In genomic region chr19:8663920-8664670, GRCh38 we compare ENCODE assay signal across 10 cellular contexts. TPM values are rescaled to one million over a fixed set of nuclear protein-coding genes. Genes with fewer than 3 reads are reported as not detected.
DNase-seq lines count a peak whose midpoint lies in the region; ATAC-seq lines count a peak whose summit lies in the region.
"Had no signal": no experiment of that assay in that cellular context is flagged by ENCODE, and none has a peak within 500 bp of the region (broad histone marks: within the 10 kb centered on the region; RNA-seq: fewer than 3 reads in every experiment).

No MANE protein-coding gene starts in this region.

- H3K36me3 Mint-ChIP-seq in IgD-negative memory B cell = no peaks in the 10 kb centered on the region
- no peaks in the 10 kb centered on the region for H3K36me3 Mint-ChIP-seq in activated CD4-positive, alpha-beta memory T cell treated with anti-CD3 and anti-CD28 coated beads for 36 hours
- H3K36me3 Mint-ChIP-seq in dendritic cell treated with granulocyte-macrophage colony-stimulating factor and Interleukin-4, amounts not matched to agents 40 ng/mL and 50 ng/mL, for 4 days (ENCODE audit: low read depth) = no peaks in the 10 kb centered on the region

- H3K27ac Mint-ChIP-seq in IgD-negative memory B cell = peak overlapping the region in 2 of 3 donors; percentile 10 to 78
- H3K27ac Mint-ChIP-seq in activated CD4-positive, alpha-beta memory T cell treated with anti-CD3 and anti-CD28 coated beads for 36 hours = peak overlapping the region; percentile 38
- H3K27ac Mint-ChIP-seq in dendritic cell treated with granulocyte-macrophage colony-stimulating factor and Interleukin-4, amounts not matched to agents 40 ng/mL and 50 ng/mL, for 4 days = peak overlapping the region; percentile 55

- CTCF ChIA-PET in activated CD4-positive, alpha-beta memory T cell treated with anti-CD3 and anti-CD28 coated beads for 36 hours (lab: Charles Lee) = interaction anchor here (1.2 to 1.4 kb wide), 2 partner anchors 9 to 30 kb away, joined by 3 to 4 read pairs; no protein-coding TSS in a partner anchor

- POLR2A ChIA-PET in activated CD4-positive, alpha-beta memory T cell treated with anti-CD3 and anti-CD28 coated beads for 36 hours (lab: Charles Lee) = no interaction called here

- peak; percentile 69 for DNase-seq in activated CD4-positive, alpha-beta memory T cell treated with anti-CD3 and anti-CD28 coated beads for 36 hours
- peak; percentile 66 for DNase-seq in stimulated activated CD8-positive, alpha-beta memory T cell treated with anti-CD3 and anti-CD28 coated beads, Interleukin-4, amount 100 ng/mL, for 48 hours
- DNase-seq in glomerular visceral epithelial cell (ENCODE audit: extremely low spot score) = no peak
- DNase-seq: occipital lobe had no signal

- ATAC-seq in GM18873 (IDR thresholded peaks at IDR 0.05; ENCODE audit: low FRiP score, unreplicated experiment) = no peak
- ATAC-seq in GM18907 (IDR thresholded peaks at IDR 0.05; ENCODE audit: unreplicated experiment) = no peak
- ATAC-seq in HG03095 (IDR thresholded peaks at IDR 0.05; ENCODE audit: unreplicated experiment) = no peak

- H3K27me3 Mint-ChIP-seq in IgD-negative memory B cell = peaks cover 4% of the 10 kb centered on the region
- H3K27me3 Mint-ChIP-seq in activated CD4-positive, alpha-beta memory T cell treated with anti-CD3 and anti-CD28 coated beads for 36 hours = no peaks in the 10 kb centered on the region
- peaks cover 23% of the 10 kb centered on the region for H3K27me3 Mint-ChIP-seq in dendritic cell treated with granulocyte-macrophage colony-stimulating factor and Interleukin-4, amounts not matched to agents 40 ng/mL and 50 ng/mL, for 4 days

- peak overlapping the region; percentile 24 to 90 (median 68) for H3K4me3 Mint-ChIP-seq in IgD-negative memory B cell
- H3K4me3 Mint-ChIP-seq in activated CD4-positive, alpha-beta memory T cell treated with anti-CD3 and anti-CD28 coated beads for 36 hours = no peak overlapping the region
- H3K4me3 Mint-ChIP-seq in dendritic cell treated with granulocyte-macrophage colony-stimulating factor and Interleukin-4, amounts not matched to agents 40 ng/mL and 50 ng/mL, for 4 days = peak overlapping the region; percentile 30

- intact Hi-C loops in activated CD4-positive, alpha-beta memory T cell treated with anti-CD3 and anti-CD28 coated beads for 36 hours (cut with micrococcal nuclease) = no loop called here
- intact Hi-C loops in dendritic cell treated with granulocyte-macrophage colony-stimulating factor and Interleukin-4, amounts not matched to agents 40 ng/mL and 50 ng/mL, for 4 days (cut with micrococcal nuclease) = no loop called here

- peaks cover 0 to 7% (median 4%) of the 10 kb centered on the region in 3 donors for H3K9me3 Mint-ChIP-seq in IgD-negative memory B cell
- peaks cover 3% of the 10 kb centered on the region for H3K9me3 Mint-ChIP-seq in activated CD4-positive, alpha-beta memory T cell treated with anti-CD3 and anti-CD28 coated beads for 36 hours
- no peaks in the 10 kb centered on the region for H3K9me3 Mint-ChIP-seq in dendritic cell treated with granulocyte-macrophage colony-stimulating factor and Interleukin-4, amounts not matched to agents 40 ng/mL and 50 ng/mL, for 4 days

- peaks cover 0 to 15% (median 12%) of the 10 kb centered on the region in 3 donors for H3K4me1 Mint-ChIP-seq in IgD-negative memory B cell
- H3K4me1 Mint-ChIP-seq in activated CD4-positive, alpha-beta memory T cell treated with anti-CD3 and anti-CD28 coated beads for 36 hours (ENCODE audit: low read depth) = peaks cover 36% of the 10 kb centered on the region
- H3K4me1 Mint-ChIP-seq in dendritic cell treated with granulocyte-macrophage colony-stimulating factor and Interleukin-4, amounts not matched to agents 40 ng/mL and 50 ng/mL, for 4 days (ENCODE audit: low read depth) = peaks cover 9% of the 10 kb centered on the region

RNA-seq across cellular contexts. Expression of gene NFILZ, which starts 33.7 kb away (rescaled TPM):
- polyA plus RNA-seq in IgD-negative memory B cell = not detected
- not detected for total RNA-seq in activated CD4-positive, alpha-beta memory T cell treated with anti-CD3 and anti-CD28 coated beads for 36 hours
- total RNA-seq: G401, occipital lobe had no signal

RNA-seq across cellular contexts. Expression of gene ACTL9, which starts 34.5 kb away (rescaled TPM):
- not detected for polyA plus RNA-seq in IgD-negative memory B cell
- total RNA-seq in activated CD4-positive, alpha-beta memory T cell treated with anti-CD3 and anti-CD28 coated beads for 36 hours = not detected
- total RNA-seq: G401, occipital lobe had no signal

RNA-seq across cellular contexts. Expression of gene ADAMTS10, which starts 53.6 kb away (rescaled TPM):
- polyA plus RNA-seq in IgD-negative memory B cell = not detected
- total RNA-seq in activated CD4-positive, alpha-beta memory T cell treated with anti-CD3 and anti-CD28 coated beads for 36 hours = 1 to 10 TPM; 3.4 to 3.9 TPM

RNA-seq across cellular contexts. Expression of gene OR2Z1, which starts 57.3 kb away (rescaled TPM):
- polyA plus RNA-seq in IgD-negative memory B cell = not detected
- total RNA-seq in activated CD4-positive, alpha-beta memory T cell treated with anti-CD3 and anti-CD28 coated beads for 36 hours = not detected
- total RNA-seq: G401, occipital lobe had no signal
